Comparison of ENCODE assay signal across 22 cellular contexts in the genomic region with DNA sequence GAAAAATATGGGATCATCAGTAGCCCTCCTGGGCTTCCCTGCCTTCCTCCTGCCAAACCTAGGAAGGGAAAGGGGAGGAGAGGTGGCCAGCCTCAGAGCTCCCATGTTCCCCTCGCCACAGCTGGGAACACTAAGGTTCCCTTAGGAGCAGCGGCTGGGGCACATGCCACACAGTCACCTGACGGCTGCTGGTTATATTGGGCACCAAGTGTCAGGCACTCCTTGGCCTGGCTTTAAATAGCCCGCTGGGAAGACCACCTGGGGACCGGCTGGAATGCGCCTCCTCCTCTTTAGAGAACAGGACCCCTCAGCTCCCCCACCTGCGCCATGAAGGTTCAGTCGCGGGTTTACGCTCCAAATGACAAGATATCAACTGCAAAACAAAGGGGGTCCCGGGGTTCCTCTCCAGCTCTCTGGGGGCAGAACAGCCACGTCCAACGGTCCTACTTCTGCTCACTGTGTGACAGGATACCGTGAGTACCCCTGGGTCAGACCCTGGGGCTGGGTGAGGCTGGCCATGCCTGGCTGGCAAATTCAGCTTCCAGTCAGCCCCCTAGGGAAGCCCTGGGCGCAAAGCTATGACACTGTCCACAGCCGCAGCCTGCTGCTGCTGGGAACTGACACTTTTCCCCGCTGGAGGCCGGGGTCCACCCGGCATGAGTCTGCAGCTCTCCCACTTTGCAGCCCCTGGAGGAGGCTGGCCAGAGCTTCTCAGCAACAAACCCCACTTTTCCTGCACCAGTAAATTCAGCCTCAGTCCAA. TPM values are rescaled to one million over a fixed set of nuclear protein-coding genes. Genes with fewer than 3 reads are reported as not detected.
DNase-seq lines count a peak whose midpoint lies in the region; TF ChIP-seq lines count a peak whose summit lies in the region.
"Had no signal": no experiment of that assay in that cellular context is flagged by ENCODE, and none has a peak within 500 bp of the region (broad histone marks: within the 10 kb centered on the region; RNA-seq: fewer than 3 reads in every experiment).

No MANE protein-coding gene starts in this region.

- CTCF ChIA-PET in Calu3 (lab: Charles Lee), result interaction anchor here (0.9 to 1.3 kb wide), 2 partner anchors 9 to 16 kb away, joined by 3 to 5 read pairs; a partner anchor contains a TSS

- BruUV-seq in Calu3 (replicated peaks; lab: Mats Ljungman, UMichigan), result no TSS peak

- H3K36me3 ChIP-seq in BLaER1 treated with 17β-estradiol and CSF1 and Interleukin-3, amounts not matched to agents 10 nM and 100 nM, result peaks cover 0 to 12% (median 0%) of the 10 kb centered on the region in 11 experiments; a peak in 4 of 22 replicates
- H3K36me3 ChIP-seq in rectal smooth muscle tissue (ENCODE audit: control insufficient read depth, insufficient read depth, low read length), result no peaks in the 10 kb centered on the region
- H3K36me3 ChIP-seq: right lobe of liver, uterus had no signal

- peak overlapping the region in 5 of 11 experiments; percentile 21 to 39 (median 36); a peak in 6 of 22 replicates for H3K9ac ChIP-seq in BLaER1 treated with 17β-estradiol and CSF1 and Interleukin-3, amounts not matched to agents 10 nM and 100 nM
- peak overlapping the region; percentile 47 for H3K9ac ChIP-seq in rectal smooth muscle tissue (ENCODE audit: low read length)

- TF ChIP-seq CTCF in Calu3 (IDR thresholded peaks at IDR 0.05; ENCODE audit: unreplicated experiment) (no peak), coronary artery (IDR thresholded peaks at IDR 0.05) (no peak)

- intact Hi-C loops in Calu3 (cut with micrococcal nuclease; ENCODE audit: unreplicated experiment), result no loop called here

- peaks cover 45 to 91% (median 83%) of the 10 kb centered on the region in 10 experiments for H3K4me1 ChIP-seq in BLaER1 treated with 17β-estradiol and CSF1 and Interleukin-3, amounts not matched to agents 10 nM and 100 nM
- H3K4me1 ChIP-seq in rectal smooth muscle tissue (ENCODE audit: control insufficient read depth, insufficient read depth, low read length), result peaks cover 14% of the 10 kb centered on the region

- no peak overlapping the region for H3K4me3 Mint-ChIP-seq in Calu3 (ENCODE audit: low read depth, unreplicated experiment)
- H3K4me3 Mint-ChIP-seq: activated naive CD4-positive, alpha-beta T cell treated with anti-CD3 and anti-CD28 coated beads for 36 hours; T-helper 17 cell had no signal

- H3K4me2 ChIP-seq in BLaER1 treated with 17β-estradiol and CSF1 and Interleukin-3, amounts not matched to agents 10 nM and 100 nM, result peak overlapping the region in 9 of 11 experiments; percentile 12 to 96 (median 71); a peak in 18 of 22 replicates
- H3K4me2 ChIP-seq: A549 had no signal

- DNase-seq in caudate nucleus (lab: John Stamatoyannopoulos, UW), result no peak
- DNase-seq in MV-4-11 (lab: John Stamatoyannopoulos, UW), result no peak
- DNase-seq in Calu3, result no peak
- no peak for DNase-seq in coronary artery (ENCODE audit: low spot score)
- no peak for DNase-seq in HT-29 (ENCODE audit: low spot score)
- DNase-seq: activated naive CD4-positive, alpha-beta T cell treated with anti-CD3 and anti-CD28 coated beads for 36 hours; cortex of kidney; HCEC 1CT; MG63; NCI-H748 treated with DMSO at 0.1 percent for 48 hours; stimulated activated naive CD4-positive, alpha-beta T cell treated with Interleukin-2 at 50 U/mL for 16 hours; T-helper 17 cell; WERI-Rb-1 had no signal

- peaks cover 38% of the 10 kb centered on the region for H3K4me1 Mint-ChIP-seq in Calu3 (ENCODE audit: low read depth, unreplicated experiment)

- no peak overlapping the region for H3K27ac ChIP-seq in BLaER1 treated with 17β-estradiol and CSF1 and Interleukin-3, amounts not matched to agents 10 nM and 100 nM
- peak overlapping the region; percentile 98 for H3K27ac ChIP-seq in caudate nucleus (ENCODE audit: low read depth, low read length)
- peak overlapping the region; percentile 96 for H3K27ac ChIP-seq in layer of hippocampus (ENCODE audit: low read depth, low read length)
- no peak overlapping the region for H3K27ac ChIP-seq in rectal smooth muscle tissue (ENCODE audit: low read depth, low read length)
- H3K27ac ChIP-seq in coronary artery, result peak overlapping the region in 1 of 2 donors; percentile 3
- H3K27ac ChIP-seq: A549, ascending aorta, right lobe of liver, SJSA1, uterus, WERI-Rb-1 had no signal

- H4K20me1 ChIP-seq in BLaER1 treated with 17β-estradiol and CSF1 and Interleukin-3, amounts not matched to agents 10 nM and 100 nM, result peaks cover 11 to 39% (median 21%) of the 10 kb centered on the region in 11 experiments; a peak in 16 of 22 replicates

- no peaks in the 10 kb centered on the region for H3K9me3 Mint-ChIP-seq in Calu3 (ENCODE audit: low read depth, unreplicated experiment)
- H3K9me3 Mint-ChIP-seq: activated naive CD4-positive, alpha-beta T cell treated with anti-CD3 and anti-CD28 coated beads for 36 hours had no signal

- no peaks in the 10 kb centered on the region for H3K27me3 Mint-ChIP-seq in Calu3 (ENCODE audit: unreplicated experiment)
- H3K27me3 Mint-ChIP-seq: T-helper 17 cell had no signal

- no peaks in the 10 kb centered on the region for H3K9me3 ChIP-seq in BLaER1 treated with 17β-estradiol and CSF1 and Interleukin-3, amounts not matched to agents 10 nM and 100 nM (replicated peaks in 1 of 11)
- H3K9me3 ChIP-seq: A549, ascending aorta, MG63, right lobe of liver, SJSA1, uterus had no signal

- no peak overlapping the region for H3K27ac Mint-ChIP-seq in Calu3 (ENCODE audit: unreplicated experiment)
- H3K27ac Mint-ChIP-seq: activated naive CD4-positive, alpha-beta T cell treated with anti-CD3 and anti-CD28 coated beads for 36 hours; T-helper 17 cell had no signal

- H3K4me3 ChIP-seq in BLaER1 treated with 17β-estradiol and CSF1 and Interleukin-3, amounts not matched to agents 10 nM and 100 nM, result no peak overlapping the region
- no peak overlapping the region for H3K4me3 ChIP-seq in rectal smooth muscle tissue (ENCODE audit: low read length)
- no peak overlapping the region for H3K4me3 ChIP-seq in coronary artery
- H3K4me3 ChIP-seq: A549, ascending aorta, GM12878, MG63, right lobe of liver, SJSA1, uterus had no signal

- H3K27me3 ChIP-seq in BLaER1 treated with 17β-estradiol and CSF1 and Interleukin-3, amounts not matched to agents 10 nM and 100 nM, result peaks cover 0 to 23% (median 14%) of the 10 kb centered on the region in 11 experiments; a peak in 11 of 22 replicates
- H3K27me3 ChIP-seq in layer of hippocampus (ENCODE audit: control insufficient read depth, insufficient read depth, low read length) (no peaks in the 10 kb centered on the region), rectal smooth muscle tissue (ENCODE audit: control insufficient read depth, insufficient read depth, low read length) (no peaks in the 10 kb centered on the region)
- H3K27me3 ChIP-seq: ascending aorta, MG63, right lobe of liver, SJSA1, uterus had no signal

- peaks cover 37% of the 10 kb centered on the region for H3K36me3 Mint-ChIP-seq in Calu3 (ENCODE audit: insufficient read depth, unreplicated experiment)

RNA-seq across cellular contexts. Expression of gene SMIM5, which starts 3.3 kb away (rescaled TPM):
- 1.9 and 3.5 TPM in 2 replicates for total RNA-seq in Calu3 (2022)
- 16.4 and 16.7 TPM in 2 replicates for total RNA-seq in HT-29 (2014; rRNA removed; shearing (Covaris generic))
- total RNA-seq: activated naive CD4-positive, alpha-beta T cell treated with anti-CD3 and anti-CD28 coated beads for 36 hours; ascending aorta; GM12878 had no signal

RNA-seq across cellular contexts. Expression of gene RECQL5, which starts 30.4 kb away (rescaled TPM):
- total RNA-seq in Calu3 (2022), result 71.3 and 87.3 TPM in 2 replicates
- 56.7 and 64.6 TPM in 2 replicates for total RNA-seq in HT-29 (2014; rRNA removed; shearing (Covaris generic))

RNA-seq across cellular contexts. Expression of gene SAP30BP, which starts 30.6 kb away (rescaled TPM):
- total RNA-seq in Calu3 (2022), result 96.4 and 98.4 TPM in 2 replicates
- 53.8 and 56.1 TPM in 2 replicates for total RNA-seq in HT-29 (2014; rRNA removed; shearing (Covaris generic))

RNA-seq across cellular contexts. Expression of gene MYO15B, which starts 49.0 kb away (rescaled TPM):
- 58.4 and 78.6 TPM in 2 replicates for total RNA-seq in Calu3 (2022)
- 29.0 and 36.8 TPM in 2 replicates for total RNA-seq in HT-29 (2014; rRNA removed; shearing (Covaris generic))

Comparison
In these comparisons a context has a peak if more than half of its experiments do, and no peak if none do; other contexts are left out.
1. H3K27ac ChIP-seq: peak in caudate nucleus (single experiment) and layer of hippocampus (single experiment); none in BLaER1 treated with 17β-estradiol and CSF1 and Interleukin-3, amounts not matched to agents 10 nM and 100 nM (0 of 11) and rectal smooth muscle tissue (single experiment).